Comparison of ENCODE assay signal across 21 cellular contexts in the genomic region with DNA sequence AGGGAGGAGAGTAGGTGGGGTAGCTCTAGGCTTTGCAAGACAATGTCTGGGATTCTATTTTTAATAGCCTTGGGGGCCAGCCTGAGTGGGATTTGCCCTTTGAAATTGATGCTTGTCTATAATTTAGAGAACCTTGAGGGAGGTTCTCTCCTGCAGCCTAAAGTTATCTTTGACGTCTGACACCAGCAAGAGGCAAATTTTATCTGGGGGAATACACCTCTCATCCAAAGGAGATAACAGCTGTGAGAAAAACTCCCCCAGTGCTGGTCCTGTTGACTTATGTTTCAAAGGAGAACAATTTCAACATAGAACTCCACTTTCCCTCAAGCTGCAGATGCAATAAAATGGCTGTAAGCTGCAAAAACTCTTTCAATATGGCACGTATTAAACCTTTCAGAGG.
DNase-seq lines count a peak whose midpoint lies in the region; ATAC-seq, FAIRE-seq and TF ChIP-seq lines count a peak whose summit lies in the region.
"Had no signal": no experiment of that assay in that cellular context is flagged by ENCODE, and none has a peak within 500 bp of the region (broad histone marks: within the 10 kb centered on the region; RNA-seq: fewer than 3 reads in every experiment).

No MANE protein-coding gene starts in this region.

- no peak overlapping the region for H3K9ac ChIP-seq in kidney (ENCODE audit: low read length in 2 of 2)

- no peaks in the 10 kb centered on the region for H3K4me1 Mint-ChIP-seq in osteocyte (ENCODE audit: unreplicated experiment)
- H3K4me1 Mint-ChIP-seq: CD4-positive, CD25-positive, alpha-beta regulatory T cell; CD8-positive, alpha-beta memory T cell had no signal

- no peaks in the 10 kb centered on the region for H3K27me3 ChIP-seq in foreskin keratinocyte
- H3K27me3 ChIP-seq: BE2C had no signal

- TF ChIP-seq CTCF in HEK293 (tag by site-specific recombination; IDR thresholded peaks at IDR 0.05), result no peak
- TF ChIP-seq CTCF in osteocyte (IDR thresholded peaks at IDR 0.05), result no peak
- no peak for TF ChIP-seq CTCF in foreskin keratinocyte (conservative IDR thresholded peaks at IDR 0.05)
- TF ChIP-seq CTCF in kidney (IDR thresholded peaks at IDR 0.05; ENCODE audit: borderline replicate concordance, extremely low read depth, insufficient read depth), result no peak

- no peaks in the 10 kb centered on the region for H3K27me3 Mint-ChIP-seq in osteocyte (ENCODE audit: unreplicated experiment)
- H3K27me3 Mint-ChIP-seq: CD4-positive, CD25-positive, alpha-beta regulatory T cell; CD8-positive, alpha-beta memory T cell had no signal

- ATAC-seq in foreskin keratinocyte, result no peak
- ATAC-seq: GM12878, HepG2 had no signal

- H3K9me3 Mint-ChIP-seq in osteocyte (ENCODE audit: unreplicated experiment), result no peaks in the 10 kb centered on the region
- H3K9me3 Mint-ChIP-seq: H9 had no signal

- H3K4me3 Mint-ChIP-seq in osteocyte (ENCODE audit: unreplicated experiment), result no peak overlapping the region
- H3K4me3 Mint-ChIP-seq: CD4-positive, CD25-positive, alpha-beta regulatory T cell; CD8-positive, alpha-beta memory T cell; H9 had no signal

- FAIRE-seq in kidney (lab: Jason Lieb, UNC), result no peak
- FAIRE-seq: A204.1, GM12878, GM19239, H1, HepG2 had no signal

- H3K4me3 ChIP-seq in HEK293 (ENCODE audit: low read depth, low read length), result no peak overlapping the region
- H3K4me3 ChIP-seq in kidney (ENCODE audit: low read length in 2 of 2), result no peak overlapping the region
- H3K4me3 ChIP-seq: GM12878 had no signal

- H3K4me1 ChIP-seq in HEK293 (ENCODE audit: control insufficient read depth, insufficient read depth, low read length) (no peaks in the 10 kb centered on the region), foreskin keratinocyte (no peaks in the 10 kb centered on the region), kidney (ENCODE audit: control insufficient read depth in 1 of 2, insufficient read depth in 1 of 2, low read depth in 1 of 2, low read length in 2 of 2) (no peaks in the 10 kb centered on the region)
- H3K4me1 ChIP-seq: BE2C had no signal

- POLR2A ChIA-PET in HEK293 (lab: Yijun Ruan, JAX), result no interaction called here

- H3K36me3 ChIP-seq in HEK293 (ENCODE audit: control insufficient read depth in 2 of 2, insufficient read depth in 1 of 2, low read length in 2 of 2) (no peaks in the 10 kb centered on the region), kidney (ENCODE audit: control insufficient read depth in 1 of 2, insufficient read depth in 2 of 2, low read length in 2 of 2) (no peaks in the 10 kb centered on the region)
- H3K36me3 ChIP-seq: BE2C had no signal

- no peak overlapping the region for H3K27ac Mint-ChIP-seq in osteocyte (ENCODE audit: unreplicated experiment)
- H3K27ac Mint-ChIP-seq: CD4-positive, CD25-positive, alpha-beta regulatory T cell; CD8-positive, alpha-beta memory T cell; H9 had no signal

- intact Hi-C loops in kidney (cut with DNase I), result no loop called here

- CTCF ChIA-PET in HEK293 (lab: Yijun Ruan, JAX), result no interaction called here

- no peaks in the 10 kb centered on the region for H3K36me3 Mint-ChIP-seq in osteocyte (ENCODE audit: unreplicated experiment)
- H3K36me3 Mint-ChIP-seq: CD4-positive, CD25-positive, alpha-beta regulatory T cell; CD8-positive, alpha-beta memory T cell had no signal

- DNase-seq in NCI-H2227 (lab: John Stamatoyannopoulos, UW; ENCODE audit: unreplicated experiment), result peak; percentile 46
- peak; percentile 6 for DNase-seq in islet precursor cell
- peak; percentile 17 for DNase-seq in osteocyte (ENCODE audit: extremely low spot score, unreplicated experiment)
- no peak for DNase-seq in foreskin keratinocyte
- no peak for DNase-seq in kidney
- DNase-seq: ACHN; BE2C; CD4-positive, CD25-positive, alpha-beta regulatory T cell; CD8-positive, alpha-beta memory T cell; COR-L47; DMS 273 treated with DMSO at 0.1 percent for 48 hours; DMS53; DND-41; EL; H9 had no signal

- H3K27ac ChIP-seq in HEK293 (ENCODE audit: extremely low read depth, low read depth, low read length) (no peak overlapping the region), foreskin keratinocyte (no peak overlapping the region), kidney (ENCODE audit: low read depth in 2 of 2, low read length in 2 of 2) (no peak overlapping the region)

- no peaks in the 10 kb centered on the region for H3K9me3 ChIP-seq in HEK293 (ENCODE audit: control insufficient read depth, insufficient read depth, low read depth, low read length)
- H3K9me3 ChIP-seq in kidney (ENCODE audit: control insufficient read depth in 1 of 2, low read length in 2 of 2), result no peaks in the 10 kb centered on the region
- H3K9me3 ChIP-seq: BE2C had no signal

TF ChIP-seq in HEK293, 187 proteins besides CTCF, POLR2A, EP300 and RAD21:
- peak; percentile 28; the same call in 1 of the 2 replicates for TF ChIP-seq GLIS1 (tag by site-specific recombination; IDR thresholded peaks at IDR 0.05)
- TF ChIP-seq ZFP3 (tag by site-specific recombination; IDR thresholded peaks at IDR 0.05; ENCODE audit: low read depth), result no peak
- no peak for TF ChIP-seq ZNF791 (tag by site-specific recombination; IDR thresholded peaks at IDR 0.05)
- TF ChIP-seq EGR2 (tag by site-specific recombination; IDR thresholded peaks at IDR 0.05; ENCODE audit: low read depth), result peak; percentile 9; the same call in 1 of the 2 replicates

Comparison
In these comparisons a context has a peak if more than half of its experiments do, and no peak if none do; other contexts are left out.
1. DNase-seq: peak in NCI-H2227 (single experiment), islet precursor cell (single experiment) and osteocyte (single experiment); none in foreskin keratinocyte (0 of 2) and kidney (single experiment).